ENCODE assay signal across 19 cellular contexts in genomic region chr7:122298131-122298530, GRCh38. TPM values are rescaled to one million over a fixed set of nuclear protein-coding genes. Genes with fewer than 3 reads are reported as not detected.
DNase-seq lines count a peak whose midpoint lies in the region; FAIRE-seq and TF ChIP-seq lines count a peak whose summit lies in the region.
"Had no signal": no experiment of that assay in that cellular context is flagged by ENCODE, and none has a peak within 500 bp of the region (broad histone marks: within the 10 kb centered on the region; RNA-seq: fewer than 3 reads in every experiment).

No MANE protein-coding gene starts in this region.

- no peak overlapping the region for H3K4me2 ChIP-seq in endothelial cell of umbilical vein (ENCODE audit: insufficient read depth, low read length)
- H3K4me2 ChIP-seq in Karpas-422 (ENCODE audit: low read depth, low read length, poor library complexity, severe bottlenecking) = no peak overlapping the region
- H3K4me2 ChIP-seq: A549, BLaER1 had no signal

- CTCF ChIA-PET in A673 (lab: Charles Lee) = interaction anchor here (1.0 kb wide), 2 partner anchors 78 to 205 kb away, joined by 3 read pairs; no protein-coding TSS in a partner anchor
- CTCF ChIA-PET in endothelial cell of umbilical vein (lab: Charles Lee) = interaction anchor here (0.8 to 1.4 kb wide), 4 partner anchors 26 to 230 kb away, joined by 3 to 5 read pairs (median 4); no protein-coding TSS in a partner anchor
- CTCF ChIA-PET in activated naive CD4-positive, alpha-beta T cell treated with anti-CD3 and anti-CD28 coated beads, Interleukin-2, amount 10 ng/mL, durations not matched to agents 7 days and 5 days (lab: Charles Lee) = no interaction called here

- intact Hi-C loops in A673 (cut with micrococcal nuclease; ENCODE audit: unreplicated experiment) = no loop called here
- intact Hi-C loops in endothelial cell of umbilical vein (cut with micrococcal nuclease) = no loop called here
- intact Hi-C loops in prostate gland (cut with DNase I) = no loop called here

- no peaks in the 10 kb centered on the region for H4K20me1 ChIP-seq in endothelial cell of umbilical vein (replicated peaks; ENCODE audit: control insufficient read depth, extremely low read depth, insufficient read depth, low read length)
- no peaks in the 10 kb centered on the region for H4K20me1 ChIP-seq in Karpas-422 (ENCODE audit: insufficient read depth, low read depth, low read length)
- H4K20me1 ChIP-seq: BLaER1 had no signal

- no peak for FAIRE-seq in endothelial cell of umbilical vein (lab: Jason Lieb, UNC)
- FAIRE-seq: A549, GM12878, H1, HTR-8/SVneo had no signal

- peaks cover 3% of the 10 kb centered on the region for H3K36me3 Mint-ChIP-seq in activated naive CD4-positive, alpha-beta T cell treated with anti-CD3 and anti-CD28 coated beads, Interleukin-2, amount 10 ng/mL, durations not matched to agents 7 days and 5 days
- H3K36me3 Mint-ChIP-seq: CD4-positive, alpha-beta memory T cell; IgD-negative memory B cell had no signal

- H3K9me3 Mint-ChIP-seq in activated naive CD4-positive, alpha-beta T cell treated with anti-CD3 and anti-CD28 coated beads, Interleukin-2, amount 10 ng/mL, durations not matched to agents 7 days and 5 days = no peaks in the 10 kb centered on the region
- H3K9me3 Mint-ChIP-seq: H9 had no signal

- H3K27me3 ChIP-seq in A673 (replicated peaks; ENCODE audit: insufficient read depth, low read depth, low read length, poor library complexity) (no peaks in the 10 kb centered on the region), endothelial cell of umbilical vein (ENCODE audit: control insufficient read depth in 2 of 2, insufficient read depth in 2 of 2, low read length in 2 of 2) (peaks cover 60 to 90% of the 10 kb centered on the region in 2 experiments), prostate gland (replicated peaks; ENCODE audit: insufficient read depth) (peaks cover 25% of the 10 kb centered on the region), Karpas-422 (ENCODE audit: low read length) (no peaks in the 10 kb centered on the region)
- H3K27me3 ChIP-seq: BLaER1 had no signal

- H3K27me3 Mint-ChIP-seq in activated naive CD4-positive, alpha-beta T cell treated with anti-CD3 and anti-CD28 coated beads, Interleukin-2, amount 10 ng/mL, durations not matched to agents 7 days and 5 days = peaks cover 44% of the 10 kb centered on the region

- no TSS peak for BruUV-seq in A673 (replicated peaks; lab: Mats Ljungman, UMichigan)
- no TSS peak for BruUV-seq in endothelial cell of umbilical vein (replicated peaks; lab: Mats Ljungman, UMichigan)

- H3K27ac ChIP-seq in 22Rv1 (no peak overlapping the region), A673 (ENCODE audit: low read depth, low read length, poor library complexity, severe bottlenecking) (peak overlapping the region; percentile 98), endothelial cell of umbilical vein (ENCODE audit: insufficient read depth, low read depth, low read length) (no peak overlapping the region), prostate gland (no peak overlapping the region), Karpas-422 (ENCODE audit: low read length) (no peak overlapping the region)
- H3K27ac ChIP-seq: A549, BLaER1 had no signal

- H3K4me1 ChIP-seq in A673 (ENCODE audit: insufficient read depth, low read length, poor library complexity, severe bottlenecking) (peaks cover 21% of the 10 kb centered on the region), endothelial cell of umbilical vein (ENCODE audit: control insufficient read depth, extremely low read depth, insufficient read depth, low read length) (peaks cover 5% of the 10 kb centered on the region), prostate gland (replicated peaks) (no peaks in the 10 kb centered on the region), Karpas-422 (ENCODE audit: low read length) (no peaks in the 10 kb centered on the region)
- H3K4me1 ChIP-seq: A549, BLaER1 had no signal

- TF ChIP-seq POLR2A in endothelial cell of umbilical vein (IDR thresholded peaks at IDR 0.05; ENCODE audit: low read depth, low read length) (no peak), prostate gland (IDR thresholded peaks at IDR 0.05) (no peak)

- no peak overlapping the region for H2AFZ ChIP-seq in endothelial cell of umbilical vein (ENCODE audit: low read depth, low read length)
- H2AFZ ChIP-seq in Karpas-422 (ENCODE audit: low read length) = no peak overlapping the region

- H3K9me3 ChIP-seq in A673 (ENCODE audit: low read depth, low read length, poor library complexity, severe bottlenecking) (no peaks in the 10 kb centered on the region), endothelial cell of umbilical vein (replicated peaks; ENCODE audit: control insufficient read depth, insufficient read depth, low read length) (no peaks in the 10 kb centered on the region), prostate gland (no peaks in the 10 kb centered on the region), Karpas-422 (ENCODE audit: low read length) (no peaks in the 10 kb centered on the region)
- H3K9me3 ChIP-seq: A549 had no signal

- dilution Hi-C loops in endothelial cell of umbilical vein (cut with MboI; ENCODE audit: extremely low pct_ligation_motif_present, low sequenced_read_pairs) = no loop called here

- H3K9ac ChIP-seq in endothelial cell of umbilical vein (replicated peaks; ENCODE audit: extremely low read depth, insufficient read depth, low read length) (no peak overlapping the region), Karpas-422 (ENCODE audit: low read length) (no peak overlapping the region)
- H3K9ac ChIP-seq: BLaER1 had no signal

- no peak overlapping the region for H3K27ac Mint-ChIP-seq in activated naive CD4-positive, alpha-beta T cell treated with anti-CD3 and anti-CD28 coated beads, Interleukin-2, amount 10 ng/mL, durations not matched to agents 7 days and 5 days
- H3K27ac Mint-ChIP-seq: CD14-positive monocyte; CD4-positive, alpha-beta memory T cell; H9; IgD-negative memory B cell had no signal

- H3K4me3 Mint-ChIP-seq in activated naive CD4-positive, alpha-beta T cell treated with anti-CD3 and anti-CD28 coated beads, Interleukin-2, amount 10 ng/mL, durations not matched to agents 7 days and 5 days = no peak overlapping the region
- H3K4me3 Mint-ChIP-seq: CD4-positive, alpha-beta memory T cell; H9; IgD-negative memory B cell had no signal

- H3K79me2 ChIP-seq in endothelial cell of umbilical vein (ENCODE audit: control insufficient read depth, insufficient read depth, low read length) = no peaks in the 10 kb centered on the region
- H3K79me2 ChIP-seq in Karpas-422 (ENCODE audit: low read length) = no peaks in the 10 kb centered on the region

- WGBS in prostate gland = 56% methylated on average over 2 of the region's 2 CpGs

- H3K4me3 ChIP-seq in A673 (ENCODE audit: low read depth, low read length, poor library complexity, severe bottlenecking) = peak overlapping the region; percentile 84
- no peak overlapping the region for H3K4me3 ChIP-seq in endothelial cell of umbilical vein (replicated peaks in 1 of 3; ENCODE audit: insufficient read depth in 1 of 3, low read depth in 1 of 3, low read length in 3 of 3)
- no peak overlapping the region for H3K4me3 ChIP-seq in prostate gland
- no peak overlapping the region for H3K4me3 ChIP-seq in Karpas-422 (ENCODE audit: low read length)
- H3K4me3 ChIP-seq: A549, BLaER1, GM12878 had no signal

- no peaks in the 10 kb centered on the region for H3K9me1 ChIP-seq in endothelial cell of umbilical vein (replicated peaks; ENCODE audit: control insufficient read depth, extremely low read depth, insufficient read depth, low read length)

- H3K36me3 ChIP-seq in A673 (ENCODE audit: insufficient read depth, low read length, poor library complexity, severe bottlenecking) (peaks cover 19% of the 10 kb centered on the region), endothelial cell of umbilical vein (ENCODE audit: control insufficient read depth in 2 of 2, extremely low read depth in 1 of 2, insufficient read depth in 2 of 2, low read length in 2 of 2) (no peaks in the 10 kb centered on the region), prostate gland (no peaks in the 10 kb centered on the region), Karpas-422 (ENCODE audit: insufficient read depth, low read length) (no peaks in the 10 kb centered on the region)
- H3K36me3 ChIP-seq: BLaER1 had no signal

- H3K4me1 Mint-ChIP-seq in activated naive CD4-positive, alpha-beta T cell treated with anti-CD3 and anti-CD28 coated beads, Interleukin-2, amount 10 ng/mL, durations not matched to agents 7 days and 5 days = no peaks in the 10 kb centered on the region
- H3K4me1 Mint-ChIP-seq: CD14-positive monocyte; CD4-positive, alpha-beta memory T cell; IgD-negative memory B cell had no signal

- H3K9me2 ChIP-seq in Karpas-422 (replicated peaks; ENCODE audit: insufficient read depth, low read length) = no peaks in the 10 kb centered on the region

- POLR2A ChIA-PET in A673 (lab: Charles Lee; ENCODE audit: low non-redundant PET) (no interaction called here), endothelial cell of umbilical vein (lab: Charles Lee) (no interaction called here)

- DNase-seq in A673 (ENCODE audit: low spot score) (peak; percentile 68), NCI-H69 (lab: John Stamatoyannopoulos, UW) (peak; percentile 29), endothelial cell of umbilical vein (ENCODE audit: low read depth, low spot score) (no peak), prostate gland (ENCODE audit: low spot score) (no peak), NCI-H128 (lab: John Stamatoyannopoulos, UW; ENCODE audit: unreplicated experiment) (no peak), Karpas-422 (no peak)
- DNase-seq in activated naive CD4-positive, alpha-beta T cell treated with anti-CD3 and anti-CD28 coated beads, Interleukin-2, amount 10 ng/mL, durations not matched to agents 7 days and 5 days = no peak
- DNase-seq: CD4-positive, alpha-beta memory T cell; DMS79 treated with DMSO at 0.1 percent for 48 hours; H9 had no signal

- TF ChIP-seq CTCF in 22Rv1 (IDR thresholded peaks at IDR 0.05) = peak; percentile 11; the same call in 1 of the 2 replicates
- TF ChIP-seq CTCF in A673 (conservative IDR thresholded peaks at IDR 0.05; ENCODE audit: low read depth, low read length) = 0 out of 2 replicates have a peak, but pooled peaks have one; percentile 29
- TF ChIP-seq CTCF in endothelial cell of umbilical vein (IDR thresholded peaks at IDR 0.05; ENCODE audit: extremely low read depth in 1 of 2, insufficient read depth in 1 of 2, low read depth in 1 of 2, low read length in 2 of 2) = no peak
- TF ChIP-seq CTCF in prostate gland (IDR thresholded peaks at IDR 0.05) = no peak

RNA-seq across cellular contexts. Expression of gene FEZF1, which starts 6.4 kb away (rescaled TPM):
- total RNA-seq in A673 (2021) (85.9 and 114 TPM in 2 replicates), endothelial cell of umbilical vein (not detected in 2 replicates), prostate gland (1 to 10 TPM in 1 of 2 donors, not detected in 1; 2.6 TPM)
- not detected in 2 replicates for polyA plus RNA-seq in endothelial cell of umbilical vein
- not detected in 2 replicates for polyA plus RNA-seq in endothelial cell of umbilical vein (2011; cell fraction: cytosol; rRNA removed)
- polyA plus RNA-seq in endothelial cell of umbilical vein (2011; cell fraction: nucleus; rRNA removed) = not detected in 2 replicates
- polyA plus RNA-seq in endothelial cell of umbilical vein (2012) = not detected in 2 replicates
- not detected in 2 replicates for polyA minus RNA-seq in endothelial cell of umbilical vein
- not detected for polyA minus RNA-seq in endothelial cell of umbilical vein (2011; cell fraction: cytosol; rRNA and poly(A)+ RNA removed)
- polyA minus RNA-seq in endothelial cell of umbilical vein (2011; cell fraction: nucleus; rRNA and poly(A)+ RNA removed) = not detected in 2 replicates
- not detected in 2 replicates for total RNA-seq in Karpas-422 (2014; rRNA removed; shearing (Covaris generic); ENCODE audit: low replicate concordance)
- total RNA-seq: CD4-positive, alpha-beta memory T cell; GM12878 had no signal
- polyA plus RNA-seq: A549; AG04450; CD14-positive monocyte; CD4-positive, alpha-beta memory T cell; GM12878; IgD-negative memory B cell had no signal

Comparison
In these comparisons a context has a peak if more than half of its experiments do, and no peak if none do; other contexts are left out.
1. CTCF ChIP-seq: peak in 22Rv1 (single experiment) and A673 (single experiment); none in endothelial cell of umbilical vein (0 of 2) and prostate gland (0 of 4).
2. DNase-seq: peak in A673 (single experiment) and NCI-H69 (single experiment); none in endothelial cell of umbilical vein (single experiment), prostate gland (single experiment), NCI-H128 (single experiment), activated naive CD4-positive, alpha-beta T cell treated with anti-CD3 and anti-CD28 coated beads, Interleukin-2, amount 10 ng/mL, durations not matched to agents 7 days and 5 days (single experiment) and Karpas-422 (single experiment).
3. RNA of gene FEZF1, which starts 6.4 kb away (total RNA-seq): 85.9 to 114 TPM in A673; 2.6 TPM in prostate gland, not detected in endothelial cell of umbilical vein and not detected in Karpas-422; every median in the first group is over 10 times any median in the second.